7 cellular contexts compared by ENCODE assay signal in genomic region chrX:115989686-115990085, GRCh38.
"Had no signal": no experiment of that assay in that cellular context is flagged by ENCODE, and none has a peak within 500 bp of the region (broad histone marks: within the 10 kb centered on the region; RNA-seq: fewer than 3 reads in every experiment).

No MANE protein-coding gene starts in this region.

- DNase-seq: GM23248, GOT3, H9, HCEC 1CT, IMR-90 had no signal

- H3K4me3 ChIP-seq: GM23248 had no signal

- FAIRE-seq: H54, HTR-8/SVneo had no signal

- H2AFZ ChIP-seq: GM23248 had no signal

- H3K4me3 Mint-ChIP-seq: H9 had no signal

- H3K9ac ChIP-seq: GM23248 had no signal

- H3K27ac ChIP-seq: GM23248 had no signal
